ENCODE assay signal across 11 cellular contexts in genomic region chr15:58441376-58442070, GRCh38. TPM values are rescaled to one million over a fixed set of nuclear protein-coding genes. Genes with fewer than 3 reads are reported as not detected.
DNase-seq lines count a peak whose midpoint lies in the region; ATAC-seq and TF ChIP-seq lines count a peak whose summit lies in the region.
"Had no signal": no experiment of that assay in that cellular context is flagged by ENCODE, and none has a peak within 500 bp of the region (broad histone marks: within the 10 kb centered on the region; RNA-seq: fewer than 3 reads in every experiment).

No MANE protein-coding gene starts in this region.

- no peak overlapping the region for H3K4me3 Mint-ChIP-seq in activated T-helper 1 cell treated with anti-CD3 and anti-CD28 coated beads, Interleukin-12 subunit alpha, Interleukin-12 subunit beta, Interleukin-2, Interleukin-4 antibody, amounts not matched to agents 30 ng/mL and 10 ng/mL and 1 ng/mL, durations not matched to agents 14 hours and 24 hours and 36 hours

- H3K79me2 ChIP-seq in hepatocyte: no peaks in the 10 kb centered on the region

- H3K27me3 ChIP-seq in hepatocyte (no peaks in the 10 kb centered on the region), dorsolateral prefrontal cortex (no peaks in the 10 kb centered on the region)

- peak; percentile 49 for DNase-seq in HPDE6-E6E7 (ENCODE audit: extremely low spot score)
- no peak for DNase-seq in activated T-helper 1 cell treated with anti-CD3 and anti-CD28 coated beads, Interleukin-12 subunit alpha, Interleukin-12 subunit beta, Interleukin-2, Interleukin-4 antibody, amounts not matched to agents 30 ng/mL and 10 ng/mL and 1 ng/mL, durations not matched to agents 14 hours and 24 hours and 36 hours (ENCODE audit: low spot score)
- DNase-seq in hepatocyte (ENCODE audit: low spot score): no peak
- no peak for DNase-seq in stimulated activated naive CD8-positive, alpha-beta T cell treated with anti-CD3 and anti-CD28 coated beads, Interleukin-15, Interleukin-2, amounts not matched to agents 100 U/mL and 50 U/mL, for 24 hours
- DNase-seq in NCI-H1930 (lab: John Stamatoyannopoulos, UW): no peak
- no peak for DNase-seq in SIG-M5 treated with dmso at 0.1 percent for 504 hours (lab: John Stamatoyannopoulos, UW; ENCODE audit: unreplicated experiment)
- DNase-seq in dorsolateral prefrontal cortex: no peak
- DNase-seq: amniotic stem cell; NCI-H146; stimulated activated CD4-positive, alpha-beta T cell treated with anti-CD3 and anti-CD28 coated beads, Interleukin-4, amount 100 ng/mL, for 1 hour had no signal

- H3K4me1 ChIP-seq in hepatocyte (ENCODE audit: insufficient read depth): peaks cover 22% of the 10 kb centered on the region

- no peak overlapping the region for H3K4me3 ChIP-seq in hepatocyte
- H3K4me3 ChIP-seq in dorsolateral prefrontal cortex: no peak overlapping the region

- H3K27ac ChIP-seq in hepatocyte: peak overlapping the region; percentile 92
- H3K27ac ChIP-seq in dorsolateral prefrontal cortex: peak overlapping the region in 3 of 59 donors; percentile 2 to 37 (median 31)

- H3K4me1 Mint-ChIP-seq in activated T-helper 1 cell treated with anti-CD3 and anti-CD28 coated beads, Interleukin-12 subunit alpha, Interleukin-12 subunit beta, Interleukin-2, Interleukin-4 antibody, amounts not matched to agents 30 ng/mL and 10 ng/mL and 1 ng/mL, durations not matched to agents 14 hours and 24 hours and 36 hours (ENCODE audit: low read depth): peaks cover 47% of the 10 kb centered on the region

- H3K9me3 Mint-ChIP-seq in activated T-helper 1 cell treated with anti-CD3 and anti-CD28 coated beads, Interleukin-12 subunit alpha, Interleukin-12 subunit beta, Interleukin-2, Interleukin-4 antibody, amounts not matched to agents 30 ng/mL and 10 ng/mL and 1 ng/mL, durations not matched to agents 14 hours and 24 hours and 36 hours: no peaks in the 10 kb centered on the region

- no peak overlapping the region for H2AFZ ChIP-seq in hepatocyte

- no peaks in the 10 kb centered on the region for H3K36me3 ChIP-seq in hepatocyte (replicated peaks; ENCODE audit: insufficient read depth, low read depth)

- no peak for TF ChIP-seq CTCF in hepatocyte (IDR thresholded peaks at IDR 0.05; ENCODE audit: poor library complexity)
- no peak for TF ChIP-seq CTCF in dorsolateral prefrontal cortex (IDR thresholded peaks at IDR 0.05 in 54 of 56, conservative IDR thresholded peaks at IDR 0.05 in 2 of 56; ENCODE audit: low read depth in 1 of 56, partially characterized antibody in 56 of 56)

- intact Hi-C loops in activated T-helper 1 cell treated with anti-CD3 and anti-CD28 coated beads, Interleukin-12 subunit alpha, Interleukin-12 subunit beta, Interleukin-2, Interleukin-4 antibody, amounts not matched to agents 30 ng/mL and 10 ng/mL and 1 ng/mL, durations not matched to agents 14 hours and 24 hours and 36 hours (cut with micrococcal nuclease): no loop called here
- intact Hi-C loops in dorsolateral prefrontal cortex (cut with DNase I): no loop called here

- WGBS in hepatocyte (ENCODE audit: low lambda C conversion rate, missing lambda C conversion rate): 75% methylated on average over 9 of the region's 9 CpGs

- peak overlapping the region; percentile 63 for H3K27ac Mint-ChIP-seq in activated T-helper 1 cell treated with anti-CD3 and anti-CD28 coated beads, Interleukin-12 subunit alpha, Interleukin-12 subunit beta, Interleukin-2, Interleukin-4 antibody, amounts not matched to agents 30 ng/mL and 10 ng/mL and 1 ng/mL, durations not matched to agents 14 hours and 24 hours and 36 hours

- no peaks in the 10 kb centered on the region for H3K9me3 ChIP-seq in hepatocyte (ENCODE audit: low read depth)

- no peaks in the 10 kb centered on the region for H3K9me2 ChIP-seq in hepatocyte (replicated peaks; ENCODE audit: insufficient read depth)

- no peaks in the 10 kb centered on the region for H3K27me3 Mint-ChIP-seq in activated T-helper 1 cell treated with anti-CD3 and anti-CD28 coated beads, Interleukin-12 subunit alpha, Interleukin-12 subunit beta, Interleukin-2, Interleukin-4 antibody, amounts not matched to agents 30 ng/mL and 10 ng/mL and 1 ng/mL, durations not matched to agents 14 hours and 24 hours and 36 hours (ENCODE audit: insufficient read depth)

- ATAC-seq in stimulated activated naive CD8-positive, alpha-beta T cell treated with anti-CD3 and anti-CD28 coated beads, Interleukin-15, Interleukin-2, amounts not matched to agents 100 U/mL and 50 U/mL, for 24 hours: peak; percentile 66
- no peak for ATAC-seq in GM21515 (IDR thresholded peaks at IDR 0.05; ENCODE audit: unreplicated experiment)

- peaks cover 5% of the 10 kb centered on the region for H3K36me3 Mint-ChIP-seq in activated T-helper 1 cell treated with anti-CD3 and anti-CD28 coated beads, Interleukin-12 subunit alpha, Interleukin-12 subunit beta, Interleukin-2, Interleukin-4 antibody, amounts not matched to agents 30 ng/mL and 10 ng/mL and 1 ng/mL, durations not matched to agents 14 hours and 24 hours and 36 hours (ENCODE audit: low read depth)

- H3K4me2 ChIP-seq in hepatocyte: peak overlapping the region; percentile 15

- no peaks in the 10 kb centered on the region for H4K20me1 ChIP-seq in hepatocyte (ENCODE audit: insufficient read depth, poor library complexity, severe bottlenecking)

RNA-seq across cellular contexts. Expression of gene LIPC, which starts 9.7 kb away (rescaled TPM):
- total RNA-seq in activated T-helper 1 cell treated with anti-CD3 and anti-CD28 coated beads, Interleukin-12 subunit alpha, Interleukin-12 subunit beta, Interleukin-2, Interleukin-4 antibody, amounts not matched to agents 30 ng/mL and 10 ng/mL and 1 ng/mL, durations not matched to agents 14 hours and 24 hours and 36 hours: 0.62 and 0.69 TPM in 2 replicates
- 64.8 and 67.7 TPM in 2 replicates for total RNA-seq in hepatocyte
- 34.3 and 37.0 TPM in 2 replicates for polyA plus RNA-seq in hepatocyte
- 1 to 10 TPM in 100 of 120 experiments, under 1 TPM in 20; 0.46 to 4.2 (median 1.7) TPM for total RNA-seq in dorsolateral prefrontal cortex

Comparison
In these comparisons a context has a peak if more than half of its experiments do, and no peak if none do; other contexts are left out.
1. RNA of gene LIPC, which starts 9.7 kb away (total RNA-seq): 64.8 to 67.7 TPM in hepatocyte; 0.46 to 4.2 TPM in dorsolateral prefrontal cortex and 0.62 to 0.69 TPM in activated T-helper 1 cell treated with anti-CD3 and anti-CD28 coated beads, Interleukin-12 subunit alpha, Interleukin-12 subunit beta, Interleukin-2, Interleukin-4 antibody, amounts not matched to agents 30 ng/mL and 10 ng/mL and 1 ng/mL, durations not matched to agents 14 hours and 24 hours and 36 hours; every median in the first group is over 10 times any median in the second.